ENCODE assay signal across 27 cellular contexts in genomic region chr4:39324897-39325613, GRCh38. TPM values are rescaled to one million over a fixed set of nuclear protein-coding genes. Genes with fewer than 3 reads are reported as not detected.
DNase-seq lines count a peak whose midpoint lies in the region; ATAC-seq, FAIRE-seq and TF ChIP-seq lines count a peak whose summit lies in the region.
"Had no signal": no experiment of that assay in that cellular context is flagged by ENCODE, and none has a peak within 500 bp of the region (broad histone marks: within the 10 kb centered on the region; RNA-seq: fewer than 3 reads in every experiment).

No MANE protein-coding gene starts in this region.

- in situ Hi-C loops in HepG2 (cut with HindIII; ENCODE audit: extremely low pct_ligation_motif_present, low pct_unique_long_range_greater_than_20kb): no loop called here

- H3K4me1 ChIP-seq in HepG2 (ENCODE audit: insufficient read depth, low read length) (peaks cover 64% of the 10 kb centered on the region), testis (peaks cover 7% of the 10 kb centered on the region)
- H3K4me1 ChIP-seq: BLaER1 treated with 17β-estradiol and CSF1 and Interleukin-3, amounts not matched to agents 10 nM and 100 nM; spleen had no signal

- peaks cover 33% of the 10 kb centered on the region for H3K79me2 ChIP-seq in HepG2 (ENCODE audit: insufficient read depth, low read length)

- TF ChIP-seq RAD21 in HepG2 (CRISPR knock-in tag; IDR thresholded peaks at IDR 0.05): no peak

- H3K9me3 ChIP-seq in HepG2 (ENCODE audit: low read length): no peaks in the 10 kb centered on the region
- no peaks in the 10 kb centered on the region for H3K9me3 ChIP-seq in testis
- H3K9me3 ChIP-seq: SK-N-SH, spleen, upper lobe of left lung had no signal

- no peaks in the 10 kb centered on the region for H3K27me3 Mint-ChIP-seq in activated naive CD8-positive, alpha-beta T cell treated with anti-CD3 and anti-CD28 coated beads, Interleukin-2, amount 50 U/mL, for 24 hours
- H3K27me3 Mint-ChIP-seq in activated naive CD8-positive, alpha-beta T cell treated with anti-CD3 and anti-CD28 coated beads for 36 hours: no peaks in the 10 kb centered on the region
- H3K27me3 Mint-ChIP-seq: activated B cell treated with CpG ODN at 0.5 μM for 24 hours; activated naive CD4-positive, alpha-beta T cell treated with anti-CD3 and anti-CD28 coated beads, Interleukin-2, amount 10 ng/mL, durations not matched to agents 7 days and 5 days; activated T-cell treated with anti-CD3 and anti-CD28 coated beads, Interleukin-2, amount 50 U/mL, for 24 hours; central memory CD8-positive, alpha-beta T cell had no signal

- no peak for ATAC-seq in activated naive CD8-positive, alpha-beta T cell treated with anti-CD3 and anti-CD28 coated beads, Interleukin-2, amount 50 U/mL, for 24 hours
- ATAC-seq in HepG2: peak; percentile 90
- ATAC-seq: activated CD8-positive, alpha-beta T cell treated with anti-CD3 and anti-CD28 coated beads, Interleukin-2, amount 10 ng/mL, durations not matched to agents 7 days and 5 days had no signal

- no TSS peak for BruUV-seq in HepG2 (replicated peaks; lab: Mats Ljungman, UMichigan)

- no peak overlapping the region for H3K9ac ChIP-seq in HepG2 (ENCODE audit: insufficient read depth, low read depth, low read length)
- H3K9ac ChIP-seq: BLaER1 treated with 17β-estradiol and CSF1 and Interleukin-3, amounts not matched to agents 10 nM and 100 nM; SK-N-SH had no signal

- 61% methylated on average over 4 of the region's 4 CpGs for WGBS in HepG2 (ENCODE audit: low lambda C conversion rate)
- WGBS in testis, 2 donors: 69 to 74% methylated on average over 4 of the region's 4 CpGs

- intact Hi-C loops in HepG2 (cut with micrococcal nuclease; ENCODE audit: unreplicated experiment): loop anchor here (5.0 kb wide), 1 partner anchor 82 kb away; the partner anchor contains the start of gene KLB
- intact Hi-C loops in testis (cut with DNase I; ENCODE audit: low total_unique reads): no loop called here

- H3K27ac Mint-ChIP-seq in activated naive CD8-positive, alpha-beta T cell treated with anti-CD3 and anti-CD28 coated beads, Interleukin-2, amount 50 U/mL, for 24 hours: peak overlapping the region; percentile 8
- no peak overlapping the region for H3K27ac Mint-ChIP-seq in activated naive CD8-positive, alpha-beta T cell treated with anti-CD3 and anti-CD28 coated beads for 36 hours
- H3K27ac Mint-ChIP-seq: activated B cell treated with CpG ODN at 0.5 μM for 24 hours; activated CD8-positive, alpha-beta T cell treated with anti-CD3 and anti-CD28 coated beads, Interleukin-2, amount 10 ng/mL, durations not matched to agents 7 days and 5 days; activated naive CD4-positive, alpha-beta T cell treated with anti-CD3 and anti-CD28 coated beads, Interleukin-2, amount 10 ng/mL, durations not matched to agents 7 days and 5 days had no signal

- peaks cover 2 to 56% of the 10 kb centered on the region in 2 experiments for H3K36me3 ChIP-seq in HepG2 (replicated peaks in 1 of 2; ENCODE audit: control insufficient read depth in 1 of 2, insufficient read depth in 2 of 2, low read length in 2 of 2)
- no peaks in the 10 kb centered on the region for H3K36me3 ChIP-seq in testis (ENCODE audit: low read depth, missing control alignments)

- H3K36me3 Mint-ChIP-seq in activated naive CD8-positive, alpha-beta T cell treated with anti-CD3 and anti-CD28 coated beads, Interleukin-2, amount 50 U/mL, for 24 hours (ENCODE audit: low read depth): peaks cover 49% of the 10 kb centered on the region
- H3K36me3 Mint-ChIP-seq in activated naive CD8-positive, alpha-beta T cell treated with anti-CD3 and anti-CD28 coated beads for 36 hours: peaks cover 47% of the 10 kb centered on the region

- DNase-seq in activated naive CD8-positive, alpha-beta T cell treated with anti-CD3 and anti-CD28 coated beads, Interleukin-2, amount 50 U/mL, for 24 hours: no peak
- no peak for DNase-seq in activated naive CD8-positive, alpha-beta T cell treated with anti-CD3 and anti-CD28 coated beads for 36 hours
- DNase-seq in caudate nucleus (lab: John Stamatoyannopoulos, UW): no peak
- peak; percentile 68 for DNase-seq in HepG2 (ENCODE audit: low spot score)
- no peak for DNase-seq in testis
- no peak for DNase-seq in DMS153 (lab: John Stamatoyannopoulos, UW)
- no peak for DNase-seq in NCI-H1417 (lab: John Stamatoyannopoulos, UW)
- DNase-seq in cortex of kidney (lab: John Stamatoyannopoulos, UW): no peak
- DNase-seq: activated B cell treated with CpG ODN at 0.5 μM for 24 hours; activated CD8-positive, alpha-beta T cell treated with anti-CD3 and anti-CD28 coated beads, Interleukin-2, amount 10 ng/mL, durations not matched to agents 7 days and 5 days; activated naive CD4-positive, alpha-beta T cell treated with anti-CD3 and anti-CD28 coated beads, Interleukin-2, amount 10 ng/mL, durations not matched to agents 7 days and 5 days; activated T-cell treated with anti-CD3 and anti-CD28 coated beads, Interleukin-2, amount 50 U/mL, for 24 hours; H7; KG1; NCI-H2171; NCI-H526; RPMI8226; SK-N-SH; spleen; stimulated activated CD4-positive, alpha-beta T cell treated with anti-CD3 and anti-CD28 coated beads, Interleukin-4, amount 100 ng/mL, for 4 hours; T-helper 9 cell; upper lobe of left lung had no signal

- no peak overlapping the region for H2AFZ ChIP-seq in HepG2 (ENCODE audit: low read length)

- TF ChIP-seq CTCF in HepG2 (CRISPR knock-in tag; IDR thresholded peaks at IDR 0.05) (no peak), testis (IDR thresholded peaks at IDR 0.05) (no peak)

- H3K27me3 ChIP-seq in HepG2 (ENCODE audit: control insufficient read depth in 1 of 2, insufficient read depth in 2 of 2, low read length in 2 of 2) (no peaks in the 10 kb centered on the region), testis (no peaks in the 10 kb centered on the region)
- H3K27me3 ChIP-seq: BLaER1 treated with 17β-estradiol and CSF1 and Interleukin-3, amounts not matched to agents 10 nM and 100 nM; spleen; upper lobe of left lung had no signal

- POLR2A ChIA-PET in HepG2 (lab: Yijun Ruan, JAX): no interaction called here

- H3K4me3 ChIP-seq in HepG2 (replicated peaks in 1 of 3; ENCODE audit: insufficient read depth in 1 of 3, low read depth in 2 of 3, low read length in 3 of 3): no peak overlapping the region
- no peak overlapping the region for H3K4me3 ChIP-seq in testis
- H3K4me3 ChIP-seq: BLaER1 treated with 17β-estradiol and CSF1 and Interleukin-3, amounts not matched to agents 10 nM and 100 nM; spleen; upper lobe of left lung had no signal

- CTCF ChIA-PET in HepG2 (lab: Yijun Ruan, JAX; ENCODE audit: low intra/inter-chr PET ratio, low total read pairs): no interaction called here

- TF ChIP-seq POLR2A in HepG2 (IDR thresholded peaks at IDR 0.05; ENCODE audit: insufficient read depth in 1 of 2, low read depth in 2 of 2, low read length in 2 of 2) (no peak), testis (IDR thresholded peaks at IDR 0.05) (no peak)

- H3K27ac ChIP-seq in caudate nucleus (ENCODE audit: low read depth, low read length): peak overlapping the region; percentile 89
- H3K27ac ChIP-seq in HepG2 (ENCODE audit: extremely low read length, insufficient read depth, low read length): peak overlapping the region; percentile 48
- peak overlapping the region; percentile 27 to 50 for H3K27ac ChIP-seq in testis
- H3K27ac ChIP-seq: BLaER1 treated with 17β-estradiol and CSF1 and Interleukin-3, amounts not matched to agents 10 nM and 100 nM; spleen; upper lobe of left lung had no signal

- no peaks in the 10 kb centered on the region for H3K9me3 Mint-ChIP-seq in activated naive CD8-positive, alpha-beta T cell treated with anti-CD3 and anti-CD28 coated beads, Interleukin-2, amount 50 U/mL, for 24 hours
- peaks cover 3% of the 10 kb centered on the region for H3K9me3 Mint-ChIP-seq in activated naive CD8-positive, alpha-beta T cell treated with anti-CD3 and anti-CD28 coated beads for 36 hours
- H3K9me3 Mint-ChIP-seq: activated B cell treated with CpG ODN at 0.5 μM for 24 hours; activated naive CD4-positive, alpha-beta T cell treated with anti-CD3 and anti-CD28 coated beads, Interleukin-2, amount 10 ng/mL, durations not matched to agents 7 days and 5 days; activated T-cell treated with anti-CD3 and anti-CD28 coated beads, Interleukin-2, amount 50 U/mL, for 24 hours; central memory CD8-positive, alpha-beta T cell had no signal

- H3K4me1 Mint-ChIP-seq in activated naive CD8-positive, alpha-beta T cell treated with anti-CD3 and anti-CD28 coated beads, Interleukin-2, amount 50 U/mL, for 24 hours: peaks cover 5% of the 10 kb centered on the region
- peaks cover 12% of the 10 kb centered on the region for H3K4me1 Mint-ChIP-seq in activated naive CD8-positive, alpha-beta T cell treated with anti-CD3 and anti-CD28 coated beads for 36 hours
- H3K4me1 Mint-ChIP-seq: activated B cell treated with CpG ODN at 0.5 μM for 24 hours; activated naive CD4-positive, alpha-beta T cell treated with anti-CD3 and anti-CD28 coated beads, Interleukin-2, amount 10 ng/mL, durations not matched to agents 7 days and 5 days had no signal

- FAIRE-seq in HepG2 (lab: Jason Lieb, UNC): peak; percentile 81
- FAIRE-seq: A204.1, astrocyte, keratinocyte had no signal

- H3K4me3 Mint-ChIP-seq in activated naive CD8-positive, alpha-beta T cell treated with anti-CD3 and anti-CD28 coated beads, Interleukin-2, amount 50 U/mL, for 24 hours: no peak overlapping the region
- H3K4me3 Mint-ChIP-seq in activated naive CD8-positive, alpha-beta T cell treated with anti-CD3 and anti-CD28 coated beads for 36 hours: no peak overlapping the region
- H3K4me3 Mint-ChIP-seq: activated B cell treated with CpG ODN at 0.5 μM for 24 hours; activated CD8-positive, alpha-beta T cell treated with anti-CD3 and anti-CD28 coated beads, Interleukin-2, amount 10 ng/mL, durations not matched to agents 7 days and 5 days; activated naive CD4-positive, alpha-beta T cell treated with anti-CD3 and anti-CD28 coated beads, Interleukin-2, amount 10 ng/mL, durations not matched to agents 7 days and 5 days; activated T-cell treated with anti-CD3 and anti-CD28 coated beads, Interleukin-2, amount 50 U/mL, for 24 hours; central memory CD8-positive, alpha-beta T cell had no signal

- H4K20me1 ChIP-seq in HepG2 (ENCODE audit: insufficient read depth, low read length): no peaks in the 10 kb centered on the region

- H3K4me2 ChIP-seq in HepG2 (ENCODE audit: low read depth, low read length): peak overlapping the region; percentile 15
- H3K4me2 ChIP-seq: BLaER1 treated with 17β-estradiol and CSF1 and Interleukin-3, amounts not matched to agents 10 nM and 100 nM; SK-N-SH had no signal

- TF ChIP-seq EP300 in HepG2 (IDR thresholded peaks at IDR 0.05; ENCODE audit: low read depth in 2 of 2, low read length in 2 of 2): 0 out of 4 replicates have a peak, but pooled peaks of 1 of the 2 experiments have one; percentile 11
- no peak for TF ChIP-seq EP300 in HepG2 (CRISPR knock-in tag; IDR thresholded peaks at IDR 0.05; ENCODE audit: borderline replicate concordance)

RNA-seq across cellular contexts. Expression of gene RFC1, which starts 41.1 kb away (rescaled TPM):
- total RNA-seq in activated naive CD8-positive, alpha-beta T cell treated with anti-CD3 and anti-CD28 coated beads for 36 hours: 100 to 1,000 TPM; 117 to 128 TPM
- total RNA-seq in HepG2 (2016; rRNA removed; fragmentation: Illumina TruSeq; extraction: Trizol) (78.8 and 118 TPM in 2 replicates), testis (10 to 100 TPM; 29.5 to 34.9 TPM)
- total RNA-seq in HepG2 (2016; cell fraction: cytosol; rRNA removed; fragmentation: Illumina TruSeq; extraction: Trizol; ENCODE audit: low read depth): 21.8 and 22.9 TPM in 2 replicates
- 76.0 and 117 TPM in 2 replicates for total RNA-seq in HepG2 (2016; cell fraction: insoluble cytoplasmic fraction; rRNA removed; fragmentation: Illumina TruSeq; extraction: Trizol)
- total RNA-seq in HepG2 (2016; cell fraction: membrane; rRNA removed; fragmentation: Illumina TruSeq; extraction: Trizol): 29.8 and 32.6 TPM in 2 replicates
- 76.8 and 78.9 TPM in 2 replicates for total RNA-seq in HepG2 (2016; cell fraction: nucleus; rRNA removed; fragmentation: Illumina TruSeq; extraction: Trizol)
- polyA plus RNA-seq in HepG2 (2011; rRNA removed) (8.5 and 15.9 TPM in 2 replicates), testis (ENCODE audit: insufficient read depth, low read depth, low replicate concordance) (26.9 TPM)
- 14.7 and 19.0 TPM in 2 replicates for polyA plus RNA-seq in HepG2 (2011; cell fraction: cytosol; rRNA removed)
- polyA plus RNA-seq in HepG2 (2011; cell fraction: nucleus; rRNA removed): 15.3 and 15.9 TPM in 2 replicates
- 36.0 and 49.9 TPM in 2 replicates for polyA plus RNA-seq in HepG2 (2012)
- polyA plus RNA-seq in HepG2 (2016; cell fraction: cytosol; fragmentation: Illumina TruSeq; extraction: Trizol; ENCODE audit: low read depth): 2.5 and 2.6 TPM in 2 replicates
- 97.4 and 97.7 TPM in 2 replicates for polyA plus RNA-seq in HepG2 (2016; cell fraction: insoluble cytoplasmic fraction; fragmentation: Illumina TruSeq; extraction: Trizol; ENCODE audit: low read depth)
- 7.6 and 11.5 TPM in 2 replicates for polyA plus RNA-seq in HepG2 (2016; cell fraction: membrane; fragmentation: Illumina TruSeq; extraction: Trizol; ENCODE audit: low read depth)
- 67.8 and 70.4 TPM in 2 replicates for polyA plus RNA-seq in HepG2 (2016; cell fraction: nucleus; fragmentation: Illumina TruSeq; extraction: Trizol; ENCODE audit: insufficient read depth, low read depth)
- 29.7 and 32.1 TPM in 2 replicates for polyA minus RNA-seq in HepG2 (2011; rRNA and poly(A)+ RNA removed; ENCODE audit: low replicate concordance)
- 50.7 and 53.5 TPM in 2 replicates for polyA minus RNA-seq in HepG2 (2011; cell fraction: cytosol; rRNA and poly(A)+ RNA removed)
- polyA minus RNA-seq in HepG2 (2011; cell fraction: nucleus; rRNA and poly(A)+ RNA removed): 59.6 and 61.7 TPM in 2 replicates

Comparison
In these comparisons a context has a peak if more than half of its experiments do, and no peak if none do; other contexts are left out.
1. H3K27ac ChIP-seq: peak in every context shown above with its lines; median percentile 89 in caudate nucleus; 48 in HepG2; 38 in testis.